10 cellular contexts compared by ENCODE assay signal in the genomic region with DNA sequence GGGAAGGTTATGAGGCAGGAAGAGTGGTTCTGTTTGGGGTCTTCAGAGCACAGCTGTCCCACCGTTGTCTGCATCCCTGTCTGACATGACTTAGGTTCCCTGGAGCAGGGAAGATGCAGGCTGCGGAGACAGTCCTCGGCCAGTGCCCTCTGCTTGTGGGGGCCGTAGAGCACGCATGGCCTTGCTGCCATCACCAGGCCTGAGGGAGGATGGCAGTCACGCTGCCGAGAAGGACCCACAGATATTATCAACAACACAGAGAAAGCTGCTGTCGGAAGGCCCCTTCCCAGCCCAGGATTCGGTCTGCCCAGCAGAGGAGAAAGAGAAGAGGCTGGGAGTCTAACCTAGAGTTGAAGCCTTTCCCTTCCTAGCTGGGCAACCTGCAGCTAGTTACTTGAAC. TPM values are rescaled to one million over a fixed set of nuclear protein-coding genes. Genes with fewer than 3 reads are reported as not detected.
DNase-seq lines count a peak whose midpoint lies in the region; ATAC-seq and TF ChIP-seq lines count a peak whose summit lies in the region.
"Had no signal": no experiment of that assay in that cellular context is flagged by ENCODE, and none has a peak within 500 bp of the region (broad histone marks: within the 10 kb centered on the region; RNA-seq: fewer than 3 reads in every experiment).

No MANE protein-coding gene starts in this region.

- H3K36me3 Mint-ChIP-seq in activated CD8-positive, alpha-beta memory T cell treated with anti-CD3 and anti-CD28 coated beads, Interleukin-2, amount 10 ng/mL, durations not matched to agents 7 days and 5 days: no peaks in the 10 kb centered on the region

- WGBS in aorta, 2 donors: 10 to 12% methylated on average over 9 of the region's 9 CpGs

- no peaks in the 10 kb centered on the region for H3K27me3 ChIP-seq in aorta (ENCODE audit: control insufficient read depth in 1 of 2, insufficient read depth in 2 of 2, low read length in 1 of 2)
- H3K27me3 ChIP-seq: BLaER1 had no signal

- H3K4me3 ChIP-seq in coronary artery (no peak overlapping the region), aorta (ENCODE audit: low read length in 2 of 2) (no peak overlapping the region)
- H3K4me3 ChIP-seq: BLaER1 had no signal

- H3K4me3 Mint-ChIP-seq in activated CD8-positive, alpha-beta memory T cell treated with anti-CD3 and anti-CD28 coated beads, Interleukin-2, amount 10 ng/mL, durations not matched to agents 7 days and 5 days: no peak overlapping the region

- H3K4me1 Mint-ChIP-seq in activated CD8-positive, alpha-beta memory T cell treated with anti-CD3 and anti-CD28 coated beads, Interleukin-2, amount 10 ng/mL, durations not matched to agents 7 days and 5 days: peaks cover 5% of the 10 kb centered on the region

- POLR2A ChIA-PET in RWPE1 (lab: Yijun Ruan, JAX; ENCODE audit: low non-redundant PET): no interaction called here

- no peaks in the 10 kb centered on the region for H3K9me3 ChIP-seq in aorta (ENCODE audit: control insufficient read depth, low read length)
- H3K9me3 ChIP-seq: BLaER1 had no signal

- CTCF ChIA-PET in activated CD8-positive, alpha-beta memory T cell treated with anti-CD3 and anti-CD28 coated beads, Interleukin-2, amount 10 ng/mL, durations not matched to agents 7 days and 5 days (lab: Charles Lee): interaction anchor here (1.3 kb wide), 1 partner anchor 17 kb away, joined by 3 read pairs; no protein-coding TSS in a partner anchor
- CTCF ChIA-PET in RWPE1 (lab: Yijun Ruan, JAX): interaction anchor here (0.6 kb wide), 1 partner anchor 53 kb away, joined by 3 read pairs; no protein-coding TSS in a partner anchor

- TF ChIP-seq CTCF in coronary artery (IDR thresholded peaks at IDR 0.05) (peak; percentile 30), RWPE1 (conservative IDR thresholded peaks at IDR 0.05; ENCODE audit: low read depth) (no peak)

- H3K4me1 ChIP-seq in aorta (ENCODE audit: control insufficient read depth in 1 of 2, insufficient read depth in 2 of 2, low read length in 2 of 2): no peaks in the 10 kb centered on the region

- no peaks in the 10 kb centered on the region for H3K9me3 Mint-ChIP-seq in activated CD8-positive, alpha-beta memory T cell treated with anti-CD3 and anti-CD28 coated beads, Interleukin-2, amount 10 ng/mL, durations not matched to agents 7 days and 5 days (ENCODE audit: low read depth)
- H3K9me3 Mint-ChIP-seq: activated T-helper 2 cell treated with anti-CD3 and anti-CD28 coated beads, Interferon-gamma antibody, Interleukin-2, Interleukin-4, amounts not matched to agents 10 μg/mL and 5 μg/mL and 100 μg/mL, durations not matched to agents 14 hours and 24 hours and 36 hours had no signal

- H3K27me3 Mint-ChIP-seq in activated CD8-positive, alpha-beta memory T cell treated with anti-CD3 and anti-CD28 coated beads, Interleukin-2, amount 10 ng/mL, durations not matched to agents 7 days and 5 days: no peaks in the 10 kb centered on the region

- H3K27ac Mint-ChIP-seq in activated CD8-positive, alpha-beta memory T cell treated with anti-CD3 and anti-CD28 coated beads, Interleukin-2, amount 10 ng/mL, durations not matched to agents 7 days and 5 days: no peak overlapping the region
- H3K27ac Mint-ChIP-seq: activated T-helper 2 cell treated with anti-CD3 and anti-CD28 coated beads, Interferon-gamma antibody, Interleukin-2, Interleukin-4, amounts not matched to agents 10 μg/mL and 5 μg/mL and 100 μg/mL, durations not matched to agents 14 hours and 24 hours and 36 hours had no signal

- H3K27ac ChIP-seq in coronary artery (no peak overlapping the region), aorta (ENCODE audit: low read depth in 1 of 2, low read length in 2 of 2) (no peak overlapping the region), RWPE1 (no peak overlapping the region)
- H3K27ac ChIP-seq: BLaER1 had no signal

- intact Hi-C loops in aorta (cut with DNase I): loop anchor here in 1 of 2 donors (1.0 kb wide), 1 partner anchor 121 kb away; no protein-coding TSS in a partner anchor

- no peak for ATAC-seq in activated CD8-positive, alpha-beta memory T cell treated with anti-CD3 and anti-CD28 coated beads, Interleukin-2, amount 10 ng/mL, durations not matched to agents 7 days and 5 days
- ATAC-seq in left lobe of liver (peak; percentile 33), aorta (ENCODE audit: low FRiP score) (peak; percentile 72), GM18511 (IDR thresholded peaks at IDR 0.05; ENCODE audit: unreplicated experiment) (no peak)

- peak; percentile 38 for DNase-seq in activated CD8-positive, alpha-beta memory T cell treated with anti-CD3 and anti-CD28 coated beads, Interleukin-2, amount 50 U/mL, for 48 hours
- DNase-seq in activated CD8-positive, alpha-beta memory T cell treated with anti-CD3 and anti-CD28 coated beads, Interleukin-2, amount 10 ng/mL, durations not matched to agents 7 days and 5 days: no peak
- DNase-seq in coronary artery (ENCODE audit: low spot score) (no peak), left lobe of liver (ENCODE audit: low spot score) (no peak), aorta (no peak), RWPE1 (ENCODE audit: low spot score) (no peak)
- DNase-seq in activated T-cell treated with anti-CD3 and anti-CD28 coated beads, Interleukin-2, amount 50 U/mL, for 1 hour: no peak

- no peaks in the 10 kb centered on the region for H3K36me3 ChIP-seq in aorta (ENCODE audit: control insufficient read depth in 1 of 2, insufficient read depth in 2 of 2, low read length in 1 of 2)
- H3K36me3 ChIP-seq: BLaER1 had no signal

RNA-seq across cellular contexts. Expression of a gene that starts 35.0 kb away (rescaled TPM):
- total RNA-seq in activated CD8-positive, alpha-beta memory T cell treated with anti-CD3 and anti-CD28 coated beads, Interleukin-2, amount 10 ng/mL, durations not matched to agents 7 days and 5 days: 100 to 1,000 TPM; 291 to 348 TPM
- total RNA-seq in left lobe of liver (53.2 TPM), aorta (100 to 1,000 TPM; 100 to 133 TPM)
- polyA plus RNA-seq in aorta: 100 to 1,000 TPM in 1 of 2 donors, 10 to 100 TPM in 1; 99.0 to 136 TPM

RNA-seq across cellular contexts. Expression of a gene that starts 35.4 kb away (rescaled TPM):
- 10 to 100 TPM; 40.7 to 50.5 TPM for total RNA-seq in activated CD8-positive, alpha-beta memory T cell treated with anti-CD3 and anti-CD28 coated beads, Interleukin-2, amount 10 ng/mL, durations not matched to agents 7 days and 5 days
- total RNA-seq in left lobe of liver (55.2 TPM), aorta (10 to 100 TPM; 39.0 to 44.3 TPM)
- polyA plus RNA-seq in aorta: 10 to 100 TPM; 10.1 to 15.1 TPM

Comparison
In these comparisons a context has a peak if more than half of its experiments do, and no peak if none do; other contexts are left out.
1. ATAC-seq: peak in left lobe of liver (single experiment) and aorta (single experiment); none in activated CD8-positive, alpha-beta memory T cell treated with anti-CD3 and anti-CD28 coated beads, Interleukin-2, amount 10 ng/mL, durations not matched to agents 7 days and 5 days (single experiment) and GM18511 (single experiment).